ENCODE assay signal across 1 cellular context in genomic region chr2:218896501-218897393, GRCh38.
TF ChIP-seq lines count a peak whose summit lies in the region.

No MANE protein-coding gene starts in this region.

TF ChIP-seq in SK-N-SH, 30 proteins besides CTCF, POLR2A, EP300 and RAD21 (continued from another document):
- TF ChIP-seq, protein P1, sequence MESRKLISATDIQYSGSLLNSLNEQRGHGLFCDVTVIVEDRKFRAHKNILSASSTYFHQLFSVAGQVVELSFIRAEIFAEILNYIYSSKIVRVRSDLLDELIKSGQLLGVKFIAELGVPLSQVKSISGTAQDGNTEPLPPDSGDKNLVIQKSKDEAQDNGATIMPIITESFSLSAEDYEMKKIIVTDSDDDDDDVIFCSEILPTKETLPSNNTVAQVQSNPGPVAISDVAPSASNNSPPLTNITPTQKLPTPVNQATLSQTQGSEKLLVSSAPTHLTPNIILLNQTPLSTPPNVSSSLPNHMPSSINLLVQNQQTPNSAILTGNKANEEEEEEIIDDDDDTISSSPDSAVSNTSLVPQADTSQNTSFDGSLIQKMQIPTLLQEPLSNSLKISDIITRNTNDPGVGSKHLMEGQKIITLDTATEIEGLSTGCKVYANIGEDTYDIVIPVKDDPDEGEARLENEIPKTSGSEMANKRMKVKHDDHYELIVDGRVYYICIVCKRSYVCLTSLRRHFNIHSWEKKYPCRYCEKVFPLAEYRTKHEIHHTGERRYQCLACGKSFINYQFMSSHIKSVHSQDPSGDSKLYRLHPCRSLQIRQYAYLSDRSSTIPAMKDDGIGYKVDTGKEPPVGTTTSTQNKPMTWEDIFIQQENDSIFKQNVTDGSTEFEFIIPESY (IDR thresholded peaks at IDR 0.05; ENCODE audit: borderline replicate concordance, low read depth): no peak
- no peak for TF ChIP-seq JUND (IDR thresholded peaks at IDR 0.05)
- TF ChIP-seq FOXJ3 (CRISPR knock-in tag; IDR thresholded peaks at IDR 0.05): no peak
- no peak for TF ChIP-seq RXRA (IDR thresholded peaks at IDR 0.05; ENCODE audit: borderline replicate concordance, low read depth)
- TF ChIP-seq FOSL2 (IDR thresholded peaks at IDR 0.05; ENCODE audit: borderline replicate concordance, low read depth): no peak
- TF ChIP-seq, protein P2, sequence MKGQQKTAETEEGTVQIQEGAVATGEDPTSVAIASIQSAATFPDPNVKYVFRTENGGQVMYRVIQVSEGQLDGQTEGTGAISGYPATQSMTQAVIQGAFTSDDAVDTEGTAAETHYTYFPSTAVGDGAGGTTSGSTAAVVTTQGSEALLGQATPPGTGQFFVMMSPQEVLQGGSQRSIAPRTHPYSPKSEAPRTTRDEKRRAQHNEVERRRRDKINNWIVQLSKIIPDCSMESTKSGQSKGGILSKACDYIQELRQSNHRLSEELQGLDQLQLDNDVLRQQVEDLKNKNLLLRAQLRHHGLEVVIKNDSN (IDR thresholded peaks at IDR 0.05; ENCODE audit: borderline replicate concordance, low read depth): no peak
- TF ChIP-seq GATA2 (CRISPR knock-in tag; IDR thresholded peaks at IDR 0.05): no peak
TF ChIP-seq in SK-N-SH: peak in this region for 0.
